8 cellular contexts compared by ENCODE assay signal in the genomic region with DNA sequence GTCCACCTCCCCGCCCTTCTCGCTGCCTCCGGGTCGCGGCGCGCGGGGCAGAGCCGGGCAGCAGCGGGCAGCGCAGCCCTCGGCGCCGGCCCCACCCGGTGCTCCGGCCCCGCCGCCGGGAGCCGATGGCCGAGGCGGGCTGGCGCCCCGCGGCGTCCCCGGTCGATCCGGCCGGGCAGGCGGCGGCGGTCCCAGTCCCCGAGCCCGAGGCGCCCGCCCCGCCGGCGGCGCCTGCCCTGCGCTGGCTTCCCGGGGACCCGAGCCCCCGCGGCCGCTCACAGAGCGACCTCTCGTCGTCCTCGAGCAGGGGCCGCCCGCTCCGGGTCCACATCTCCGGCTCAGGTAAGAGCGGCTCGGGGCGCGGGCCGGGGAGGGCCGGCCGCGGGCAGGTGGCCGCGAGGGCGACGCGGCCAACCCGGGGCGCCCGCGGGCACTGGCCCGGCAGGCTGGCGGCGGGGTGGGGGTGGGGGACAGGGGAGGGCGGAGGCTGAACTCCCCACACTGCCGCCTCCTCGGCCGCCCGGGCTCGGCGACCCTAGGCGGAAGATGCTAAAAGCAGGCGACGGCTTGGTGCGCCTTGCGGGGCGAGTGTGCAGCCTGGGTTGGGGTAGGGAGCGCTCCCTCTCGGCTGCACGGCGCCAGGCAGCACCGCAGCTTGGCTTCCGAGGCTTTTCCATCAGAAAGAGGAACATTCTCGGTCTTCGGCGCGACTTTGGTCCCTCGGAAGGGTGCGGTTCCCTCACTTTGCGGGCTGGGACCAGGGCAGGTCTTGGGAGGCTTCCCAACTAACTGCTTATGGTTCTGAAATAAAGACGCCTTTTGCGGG. TPM values are rescaled to one million over a fixed set of nuclear protein-coding genes. Genes with fewer than 3 reads are reported as not detected.
A peak's percentile ranks its signal among the peaks of the same experiment; 100 is the strongest.
DNase-seq lines count a peak whose midpoint lies in the region; ATAC-seq and TF ChIP-seq lines count a peak whose summit lies in the region.

No MANE protein-coding gene starts in this region.

- intact Hi-C loops in IMR-90 (cut with micrococcal nuclease) (no loop called here), right cardiac atrium (cut with DNase I) (no loop called here)

- 3% methylated on average over 15 of the region's 103 CpGs; no CpG with 5 or more reads in 1 of the 2 experiments for WGBS in IMR-90 (ENCODE audit: extremely low coverage in 2 of 2, insufficient read length in 1 of 2), 2 experiments
- under 1% methylated on average over 103 of the region's 103 CpGs for WGBS in right cardiac atrium

- H3K36me3 Mint-ChIP-seq in T-helper 1 cell treated with Interleukin-12 subunit alpha and Interleukin-12 subunit beta and Interleukin-4 antibody, amounts not matched to agents 30 μg/mL and 1 μg/mL, for 36 hours (ENCODE audit: low read depth) = peaks cover 5% of the 10 kb centered on the region

- POLR2A ChIA-PET in IMR-90 (lab: Charles Lee; ENCODE audit: unreplicated experiment) = no interaction called here

- H3K56ac ChIP-seq in IMR-90 (ENCODE audit: extremely low read depth, insufficient read depth, low read length) = peak overlapping the region; percentile 8; the same call in 1 of the 2 replicates

- BruUV-seq in IMR-90 (replicated peaks; lab: Mats Ljungman, UMichigan) = no TSS peak

- peaks cover 12 to 29% of the 10 kb centered on the region in 2 experiments for H3K79me1 ChIP-seq in IMR-90 (ENCODE audit: low read depth in 1 of 2, low read length in 2 of 2)

- H2BK20ac ChIP-seq in IMR-90 (ENCODE audit: low read depth, low read length) = no peak overlapping the region

- no peaks in the 10 kb centered on the region for H3K27me3 Mint-ChIP-seq in T-helper 1 cell treated with Interleukin-12 subunit alpha and Interleukin-12 subunit beta and Interleukin-4 antibody, amounts not matched to agents 30 μg/mL and 1 μg/mL, for 36 hours (ENCODE audit: low read depth)

- H2BK120ac ChIP-seq in IMR-90 (ENCODE audit: low read depth, low read length) = peak overlapping the region; percentile 33

- H3K36me3 ChIP-seq in DOHH2 (ENCODE audit: control insufficient read depth, low read length) (no peaks in the 10 kb centered on the region), IMR-90 (ENCODE audit: control insufficient read depth, insufficient read depth, low read length) (no peaks in the 10 kb centered on the region)

- H3K4me3 ChIP-seq in DOHH2 (ENCODE audit: low read length) (peak overlapping the region; percentile 71), IMR-90 (ENCODE audit: insufficient read depth, low read depth, low read length) (peak overlapping the region; percentile 46), right cardiac atrium (ENCODE audit: low read length) (peak overlapping the region; percentile 78)

- H3K4me2 ChIP-seq in DOHH2 (ENCODE audit: low read length) (peak overlapping the region; percentile 71), IMR-90 (ENCODE audit: low read depth, low read length) (peak overlapping the region; percentile 95)

- H3K9me3 Mint-ChIP-seq in T-helper 1 cell treated with Interleukin-12 subunit alpha and Interleukin-12 subunit beta and Interleukin-4 antibody, amounts not matched to agents 30 μg/mL and 1 μg/mL, for 36 hours = no peaks in the 10 kb centered on the region

- H3K27ac ChIP-seq in DOHH2 (ENCODE audit: low read depth, low read length) (no peak overlapping the region), IMR-90 (ENCODE audit: insufficient read depth, low read length) (peak overlapping the region; percentile 57), right cardiac atrium (ENCODE audit: low read length) (no peak overlapping the region)

- peak overlapping the region; percentile 65 for H3K27ac Mint-ChIP-seq in T-helper 1 cell treated with Interleukin-12 subunit alpha and Interleukin-12 subunit beta and Interleukin-4 antibody, amounts not matched to agents 30 μg/mL and 1 μg/mL, for 36 hours

- CTCF ChIA-PET in IMR-90 (lab: Yijun Ruan, JAX) = interaction anchor here (0.6 to 0.8 kb wide), 3 partner anchors 22 to 891 kb away, joined by 3 read pairs; no protein-coding TSS in a partner anchor

- H3K9ac ChIP-seq in IMR-90 (ENCODE audit: low read depth, low read length) = peak overlapping the region; percentile 66

- peak overlapping the region; percentile 24 for H4K91ac ChIP-seq in IMR-90 (ENCODE audit: insufficient read depth, low read depth, low read length)

- H4K20me1 ChIP-seq in DOHH2 (ENCODE audit: control insufficient read depth, insufficient read depth, low read depth, low read length) (no peaks in the 10 kb centered on the region), IMR-90 (ENCODE audit: insufficient read depth, low read length) (no peaks in the 10 kb centered on the region)

- H2AK5ac ChIP-seq in IMR-90 (ENCODE audit: low read depth, low read length) = no peak overlapping the region

- no peaks in the 10 kb centered on the region for H3K9me2 ChIP-seq in DOHH2 (replicated peaks; ENCODE audit: control insufficient read depth, low read length)

- H3K27me3 ChIP-seq in DOHH2 (ENCODE audit: control insufficient read depth, low read length) (peaks cover 37% of the 10 kb centered on the region), IMR-90 (ENCODE audit: control insufficient read depth, insufficient read depth, low read length) (peaks cover 4% of the 10 kb centered on the region; the same call in 1 of the 2 replicates), right cardiac atrium (ENCODE audit: control insufficient read depth, insufficient read depth) (no peaks in the 10 kb centered on the region)

- peak overlapping the region; percentile 94 for H2AFZ ChIP-seq in IMR-90 (replicated peaks; ENCODE audit: low read length, poor library complexity)

- H2BK5ac ChIP-seq in IMR-90 (ENCODE audit: low read depth, low read length, poor library complexity, severe bottlenecking) = peak overlapping the region; percentile 1

- no peaks in the 10 kb centered on the region for H3K79me2 ChIP-seq in DOHH2 (ENCODE audit: control insufficient read depth, low read length)

- no peaks in the 10 kb centered on the region for H3K9me3 ChIP-seq in DOHH2 (ENCODE audit: control insufficient read depth, insufficient read depth, low read length)
- no peaks in the 10 kb centered on the region for H3K9me3 ChIP-seq in IMR-90 (ENCODE audit: control insufficient read depth, insufficient read depth, low read length)
- H3K9me3 ChIP-seq in right cardiac atrium (ENCODE audit: control insufficient read depth, low read length) = no peaks in the 10 kb centered on the region

- no peaks in the 10 kb centered on the region for H3K9me1 ChIP-seq in IMR-90 (ENCODE audit: insufficient read depth, low read length)

- peak overlapping the region; percentile 38 for H3K4ac ChIP-seq in IMR-90 (ENCODE audit: low read depth, low read length)

- H4K8ac ChIP-seq in IMR-90 (ENCODE audit: low read depth in 2 of 2, low read length in 2 of 2) = peak overlapping the region; percentile 15 to 82; a peak in 3 of 4 replicates

- H3F3A ChIP-seq in DOHH2 (ENCODE audit: control insufficient read depth, insufficient read depth) = no peaks in the 10 kb centered on the region

- peak overlapping the region; percentile 80 for H2AK9ac ChIP-seq in IMR-90 (replicated peaks; ENCODE audit: low read depth, low read length, poor library complexity)

- no peak for TF ChIP-seq POLR2A in IMR-90 (IDR thresholded peaks at IDR 0.05; ENCODE audit: low read depth, low read length)

- H2BK15ac ChIP-seq in IMR-90 (ENCODE audit: low read depth, low read length) = no peak overlapping the region

- in situ Hi-C loops in IMR-90 (cut with MboI; ENCODE audit: low sequenced_read_pairs) = no loop called here

- peaks cover 41% of the 10 kb centered on the region for H3K4me1 Mint-ChIP-seq in T-helper 1 cell treated with Interleukin-12 subunit alpha and Interleukin-12 subunit beta and Interleukin-4 antibody, amounts not matched to agents 30 μg/mL and 1 μg/mL, for 36 hours (ENCODE audit: low read depth)

- TF ChIP-seq RAD21 in IMR-90 (IDR thresholded peaks at IDR 0.05; ENCODE audit: low read length) = peak; percentile 34; the same call in 1 of the 2 replicates

- peak overlapping the region; percentile 27; the same call in 1 of the 2 replicates for H3K18ac ChIP-seq in IMR-90 (ENCODE audit: low read depth, low read length)

- peak overlapping the region; percentile 68 for H3K23ac ChIP-seq in IMR-90 (ENCODE audit: low read depth, low read length)

- DNase-seq in IMR-90 (peak; percentile 63), amygdala (lab: John Stamatoyannopoulos, UW) (peak in 33 of 56 donors; percentile 4 to 55 (median 25)), right cardiac atrium (peak; percentile 53 to 86 (median 86)), retina (peak; percentile 80), occipital lobe (lab: John Stamatoyannopoulos, UW) (no peak)

- dilution Hi-C loops in IMR-90 (cut with HindIII; ENCODE audit: low sequenced_read_pairs, unreplicated experiment) = no loop called here

- ATAC-seq in GM21576 (IDR thresholded peaks at IDR 0.05; ENCODE audit: unreplicated experiment) (peak; percentile 64), IMR-90 (ENCODE audit: low read depth) (peak; percentile 83), right cardiac atrium (peak; percentile 80 to 86)

- TF ChIP-seq CTCF in DOHH2 (IDR thresholded peaks at IDR 0.05; ENCODE audit: low read depth, low read length, poor library complexity, severe bottlenecking) (peak; percentile 39), IMR-90 (conservative IDR thresholded peaks at IDR 0.05; ENCODE audit: low read depth, low read length) (peak; percentile 53)

- H3K4me1 ChIP-seq in DOHH2 (ENCODE audit: control insufficient read depth, low read length) (peaks cover 19% of the 10 kb centered on the region), IMR-90 (ENCODE audit: control insufficient read depth, insufficient read depth, low read length) (peaks cover 3% of the 10 kb centered on the region; the same call in 1 of the 2 replicates), right cardiac atrium (ENCODE audit: control insufficient read depth, insufficient read depth, low read length) (no peaks in the 10 kb centered on the region)

- peak overlapping the region; percentile 61; the same call in 1 of the 2 replicates for H4K5ac ChIP-seq in IMR-90 (ENCODE audit: low read depth, low read length)

- peak overlapping the region; percentile 83; the same call in 1 of the 2 replicates for H3K14ac ChIP-seq in IMR-90 (replicated peaks; ENCODE audit: low read depth, low read length)

- peak overlapping the region; percentile 86 for H3K4me3 Mint-ChIP-seq in T-helper 1 cell treated with Interleukin-12 subunit alpha and Interleukin-12 subunit beta and Interleukin-4 antibody, amounts not matched to agents 30 μg/mL and 1 μg/mL, for 36 hours

TF ChIP-seq in IMR-90, 13 proteins besides CTCF, POLR2A, EP300 and RAD21 (continues in another document):
- no peak for TF ChIP-seq RCOR1 (IDR thresholded peaks at IDR 0.05; ENCODE audit: insufficient replicate concordance, low read length)

RNA-seq across cellular contexts. Expression of a gene that starts 25.6 kb away (rescaled TPM):
- total RNA-seq in IMR-90 (2012; rRNA removed) = 44.1 and 52.5 TPM in 2 replicates
- 37.8 and 47.4 TPM in 2 replicates for polyA plus RNA-seq in IMR-90 (2012; rRNA removed)
- 41.6 and 46.4 TPM in 2 replicates for polyA plus RNA-seq in IMR-90 (2012; cell fraction: cytosol; rRNA removed)
- polyA plus RNA-seq in IMR-90 (2012; cell fraction: nucleus; rRNA removed; ENCODE audit: low replicate concordance) = 29.4 and 35.2 TPM in 2 replicates
- total RNA-seq in right cardiac atrium = 10 to 100 TPM; 32.2 to 44.0 (median 38.7) TPM
- polyA plus RNA-seq in right cardiac atrium = 25.1 TPM
- 13.4 TPM for total RNA-seq in occipital lobe
